26 cellular contexts compared by ENCODE assay signal in the genomic region with DNA sequence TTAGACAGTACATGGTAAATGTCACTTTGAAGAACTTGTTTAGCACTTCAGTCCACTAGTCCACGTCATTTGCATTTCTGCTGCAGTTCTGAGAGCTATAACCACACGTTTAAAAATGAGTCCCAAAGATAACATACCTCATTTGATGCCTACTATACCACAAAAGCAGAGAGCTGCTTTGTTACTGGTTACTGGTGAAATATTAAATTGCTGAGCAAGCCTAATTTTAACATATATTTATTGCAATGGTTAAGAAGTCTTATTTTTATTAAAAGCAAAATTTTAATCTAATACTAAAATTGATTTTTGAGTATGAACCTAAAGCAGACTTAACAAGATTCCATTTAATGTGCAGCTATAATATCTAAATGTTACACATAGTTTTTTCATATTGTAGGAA.
"Had no signal": no experiment of that assay in that cellular context is flagged by ENCODE, and none has a peak within 500 bp of the region (broad histone marks: within the 10 kb centered on the region; RNA-seq: fewer than 3 reads in every experiment).

No MANE protein-coding gene starts in this region.

- H3K27ac ChIP-seq: colonic mucosa, coronary artery, dorsolateral prefrontal cortex, epithelial cell of prostate, esophagus muscularis mucosa, esophagus squamous epithelium, foreskin keratinocyte, gastrocnemius medialis, gastroesophageal sphincter, heart left ventricle, heart right ventricle had no signal

- DNase-seq: colonic mucosa; cortex of kidney; dermis blood vessel endothelial cell; dorsolateral prefrontal cortex; effector CD4-positive, alpha-beta T cell; effector CD8-positive, alpha-beta T cell; effector memory CD4-positive, alpha-beta T cell; effector memory CD8-positive, alpha-beta T cell; endodermal cell; erythroblast; esophagus squamous epithelium; foreskin fibroblast; foreskin keratinocyte; foreskin melanocyte; gastrocnemius medialis; glutamatergic neuron; head of caudate nucleus; heart left ventricle; heart right ventricle had no signal

- H3K27me3 ChIP-seq: colonic mucosa, dorsolateral prefrontal cortex, esophagus muscularis mucosa, esophagus squamous epithelium, foreskin keratinocyte, gastrocnemius medialis, gastroesophageal sphincter, heart left ventricle, heart right ventricle had no signal

- H3K9me3 ChIP-seq: colonic mucosa, esophagus squamous epithelium, gastrocnemius medialis, gastroesophageal sphincter had no signal

- H3K4me3 ChIP-seq: colonic mucosa, coronary artery, dorsolateral prefrontal cortex, esophagus muscularis mucosa, esophagus squamous epithelium, gastrocnemius medialis, gastroesophageal sphincter, heart left ventricle, heart right ventricle had no signal

- ATAC-seq: effector memory CD8-positive, alpha-beta T cell; esophagus mucosa; foreskin keratinocyte; gastrocnemius medialis; gastroesophageal sphincter; heart left ventricle; heart right ventricle had no signal

- FAIRE-seq: colon, endothelial cell of umbilical vein had no signal

- H3K36me3 ChIP-seq: colonic mucosa, esophagus muscularis mucosa, esophagus squamous epithelium, gastrocnemius medialis, gastroesophageal sphincter, heart left ventricle, heart right ventricle had no signal

- H3K4me1 ChIP-seq: colonic mucosa, esophagus muscularis mucosa, esophagus squamous epithelium, foreskin keratinocyte, gastrocnemius medialis, gastroesophageal sphincter, heart left ventricle, heart right ventricle had no signal
